21 cellular contexts compared by ENCODE assay signal in the genomic region with DNA sequence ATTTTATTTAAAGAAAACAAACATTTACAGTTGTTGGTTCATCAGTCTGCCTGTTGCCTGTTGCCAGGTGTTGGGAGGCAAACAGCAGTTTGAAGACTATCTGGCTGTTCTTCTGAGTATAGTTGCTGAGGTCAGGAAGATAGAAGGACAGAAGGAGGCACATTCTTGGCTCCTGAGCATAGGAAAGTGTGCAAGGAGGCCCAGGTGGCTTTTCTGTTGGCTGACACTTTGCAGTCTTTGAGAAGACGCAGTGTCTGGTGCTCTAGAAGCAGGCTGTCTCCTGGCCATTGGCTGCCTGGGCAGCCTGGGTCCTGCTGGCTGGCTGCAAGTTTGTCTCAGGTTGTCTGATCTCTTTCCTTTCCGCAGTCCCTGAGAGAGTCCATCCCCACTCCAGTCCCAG.
"Had no signal": no experiment of that assay in that cellular context is flagged by ENCODE, and none has a peak within 500 bp of the region (broad histone marks: within the 10 kb centered on the region; RNA-seq: fewer than 3 reads in every experiment).

No MANE protein-coding gene starts in this region.

- H3K27ac Mint-ChIP-seq: IgD-negative memory B cell had no signal

- H3K4me1 Mint-ChIP-seq: IgD-negative memory B cell had no signal

- H3K36me3 Mint-ChIP-seq: IgD-negative memory B cell had no signal

- H3K4me3 ChIP-seq: K562, SJCRH30 had no signal

- ATAC-seq: K562, Panc1, PC-3, Right ventricle myocardium inferior, SK-N-SH treated with all-trans-retinoic acid at 6 μM for 48 hours had no signal

- DNase-seq: Kasumi-1; MM.1S; NCI-H1092 treated with DMSO at 0.1 percent for 48 hours; NCI-H1436; NCI-H187; NCI-H2171 treated with DMSO at 0.1 percent for 48 hours; NCI-H345; NCI-H446 treated with DMSO at 0.1 percent for 48 hours; NCI-H510A treated with DMSO at 0.1 percent for 48 hours; NCI-H526; NCI-H82; NK-92 treated with Interleukin-12 subunit alpha and Interleukin-12 subunit beta, amount 100 ng/mL, for 24 hours; PC-3; SHP77 treated with DMSO at 0.1 percent for 48 hours; SJCRH30 had no signal

- H3K9me3 ChIP-seq: SJCRH30 had no signal

- H3K36me3 ChIP-seq: SJCRH30 had no signal

- H3K9me3 Mint-ChIP-seq: IgD-negative memory B cell had no signal

- H3K9ac ChIP-seq: KMS-11 had no signal

- H3K27ac ChIP-seq: KMS-11, SJCRH30 had no signal

- H3K27me3 ChIP-seq: SJCRH30 had no signal
